Comparison of ENCODE assay signal across 35 cellular contexts in the genomic region with DNA sequence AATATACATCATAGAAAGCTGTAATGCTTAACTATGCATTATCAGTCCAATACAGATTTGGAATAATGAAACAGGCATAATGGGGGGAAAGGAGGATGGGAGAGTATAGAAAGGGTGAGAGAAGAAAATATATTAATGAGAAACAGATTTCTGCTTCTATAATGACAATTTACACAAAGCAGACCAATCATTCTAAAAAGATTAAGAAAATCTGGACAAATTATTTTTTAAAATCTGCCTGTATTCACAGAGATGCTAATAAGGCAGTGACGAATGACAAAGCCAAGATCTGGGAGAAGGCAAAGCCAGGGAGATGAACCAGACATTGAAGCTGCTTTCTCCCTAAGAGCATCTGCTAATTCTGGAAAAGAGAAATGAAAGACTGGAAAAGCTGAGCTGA.
"Had no signal": no experiment of that assay in that cellular context is flagged by ENCODE, and none has a peak within 500 bp of the region (broad histone marks: within the 10 kb centered on the region; RNA-seq: fewer than 3 reads in every experiment).

No MANE protein-coding gene starts in this region.

- H3K4me3 Mint-ChIP-seq: activated B cell treated with CpG ODN at 0.5 μM for 24 hours; activated CD4-positive, alpha-beta memory T cell treated with anti-CD3 and anti-CD28 coated beads for 36 hours; activated CD4-positive, alpha-beta T cell treated with anti-CD3 and anti-CD28 coated beads, Interleukin-2, amount 10 ng/mL, durations not matched to agents 24 days and 14 days; activated CD8-positive, alpha-beta T cell treated with anti-CD3 and anti-CD28 coated beads for 36 hours; activated naive CD4-positive, alpha-beta T cell treated with anti-CD3 and anti-CD28 coated beads for 36 hours; activated naive CD8-positive, alpha-beta T cell treated with anti-CD3 and anti-CD28 coated beads for 36 hours; activated T-cell treated with anti-CD3 and anti-CD28 coated beads, Interleukin-2, amount 50 U/mL, for 4 hours; activated T-cell treated with anti-CD3 and anti-CD28 coated beads, Interleukin-2, amount 50 U/mL, for 72 hours; activated T-helper 1 cell treated with anti-CD3 and anti-CD28 coated beads, Interleukin-12 subunit alpha, Interleukin-12 subunit beta, Interleukin-2, Interleukin-4 antibody, amounts not matched to agents 30 ng/mL and 10 ng/mL and 1 ng/mL, durations not matched to agents 14 hours and 24 hours and 36 hours; activated T-helper 17 cell treated with anti-CD3 and anti-CD28 coated beads, Interleukin-2, amount 50 U/mL, for 72 hours; T-helper 1 cell treated with Interleukin-12 subunit alpha and Interleukin-12 subunit beta and Interleukin-4 antibody, amounts not matched to agents 30 μg/mL and 1 μg/mL, for 36 hours; T-helper 2 cell treated with Interferon-gamma antibody and Interleukin-4, amounts not matched to agents 5 μg/mL and 100 μg/mL, for 36 hours had no signal

- DNase-seq: activated B cell treated with CpG ODN at 0.5 μM for 24 hours; activated CD4-positive, alpha-beta memory T cell treated with anti-CD3 and anti-CD28 coated beads for 36 hours; activated CD4-positive, alpha-beta T cell treated with anti-CD3 and anti-CD28 coated beads for 4 hours; activated CD4-positive, alpha-beta T cell treated with anti-CD3 and anti-CD28 coated beads, Interleukin-2, amount 10 ng/mL, durations not matched to agents 24 days and 14 days; activated CD4-positive, alpha-beta T cell treated with anti-CD3 and anti-CD28 coated beads, Interleukin-2, amount 50 U/mL, for 1 hour; activated CD4-positive, alpha-beta T cell treated with anti-CD3 and anti-CD28 coated beads, Interleukin-2, amount 50 U/mL, for 4 hours; activated CD4-positive, CD25-positive, alpha-beta regulatory T cell treated with anti-CD3 and anti-CD28 coated beads, Interleukin-2, amount 50 U/mL, for 72 hours; activated CD8-positive, alpha-beta memory T cell treated with anti-CD3 and anti-CD28 coated beads, Interleukin-2, amount 50 U/mL, for 4 hours; activated CD8-positive, alpha-beta T cell treated with anti-CD3 and anti-CD28 coated beads for 36 hours; activated effector memory CD4-positive, alpha-beta T cell treated with anti-CD3 and anti-CD28 coated beads, Interleukin-2, amount 50 U/mL, for 16 hours; activated gamma-delta T cell treated with Interleukin-2 at 50 U/mL for 16 hours; activated naive CD4-positive, alpha-beta T cell; activated naive CD4-positive, alpha-beta T cell treated with anti-CD3 and anti-CD28 coated beads for 36 hours; activated naive CD4-positive, alpha-beta T cell treated with anti-CD3 and anti-CD28 coated beads, Interleukin-2, amount 50 U/mL, for 16 hours; activated naive CD8-positive, alpha-beta T cell treated with anti-CD3 and anti-CD28 coated beads for 36 hours; activated T-cell treated with anti-CD3 and anti-CD28 coated beads for 4 hours; activated T-cell treated with anti-CD3 and anti-CD28 coated beads, Interleukin-2, amount 50 U/mL, for 1 hour; activated T-cell treated with anti-CD3 and anti-CD28 coated beads, Interleukin-2, amount 50 U/mL, for 4 hours; activated T-cell treated with anti-CD3 and anti-CD28 coated beads, Interleukin-2, amount 50 U/mL, for 72 hours; adrenal gland; amniotic stem cell; aorta; body of pancreas; brain microvascular endothelial cell; central memory CD4-positive, alpha-beta T cell; T-helper 1 cell; T-helper 2 cell; T-helper 9 cell had no signal

- H3K36me3 ChIP-seq: adrenal gland, brain microvascular endothelial cell, breast epithelium had no signal

- H3K4me1 Mint-ChIP-seq: activated B cell treated with CpG ODN at 0.5 μM for 24 hours; activated CD4-positive, alpha-beta T cell treated with anti-CD3 and anti-CD28 coated beads, Interleukin-2, amount 10 ng/mL, durations not matched to agents 24 days and 14 days; activated naive CD8-positive, alpha-beta T cell treated with anti-CD3 and anti-CD28 coated beads for 36 hours; activated T-helper 17 cell treated with anti-CD3 and anti-CD28 coated beads, Interleukin-2, amount 50 U/mL, for 72 hours had no signal

- ATAC-seq: activated CD8-positive, alpha-beta T cell treated with anti-CD3 and anti-CD28 coated beads for 36 hours; activated naive CD4-positive, alpha-beta T cell treated with anti-CD3 and anti-CD28 coated beads, Interleukin-2, amount 50 U/mL, for 72 hours; activated T-cell treated with anti-CD3 and anti-CD28 coated beads, Interleukin-2, amount 50 U/mL, for 4 hours; activated T-cell treated with anti-CD3 and anti-CD28 coated beads, Interleukin-2, amount 50 U/mL, for 72 hours; activated T-helper 17 cell treated with anti-CD3 and anti-CD28 coated beads, Interleukin-2, amount 50 U/mL, for 72 hours; body of pancreas had no signal

- H3K27ac ChIP-seq: adrenal gland, body of pancreas, brain microvascular endothelial cell, breast epithelium, VCaP had no signal

- H3K4me1 ChIP-seq: body of pancreas, breast epithelium had no signal

- H3K36me3 Mint-ChIP-seq: activated CD4-positive, alpha-beta memory T cell treated with anti-CD3 and anti-CD28 coated beads for 36 hours; activated naive CD4-positive, alpha-beta T cell treated with anti-CD3 and anti-CD28 coated beads, Interleukin-2, amount 50 U/mL, for 72 hours; activated naive CD8-positive, alpha-beta T cell treated with anti-CD3 and anti-CD28 coated beads for 36 hours had no signal

- H3K4me3 ChIP-seq: adrenal gland, body of pancreas, breast epithelium had no signal

- H3K9me3 ChIP-seq: adrenal gland, body of pancreas, breast epithelium had no signal

- H3K27me3 Mint-ChIP-seq: activated B cell treated with CpG ODN at 0.5 μM for 24 hours; activated CD4-positive, alpha-beta memory T cell treated with anti-CD3 and anti-CD28 coated beads for 36 hours; activated CD4-positive, alpha-beta T cell treated with anti-CD3 and anti-CD28 coated beads, Interleukin-2, amount 10 ng/mL, durations not matched to agents 24 days and 14 days; activated CD8-positive, alpha-beta T cell treated with anti-CD3 and anti-CD28 coated beads for 36 hours; activated naive CD8-positive, alpha-beta T cell treated with anti-CD3 and anti-CD28 coated beads for 36 hours; activated T-helper 17 cell treated with anti-CD3 and anti-CD28 coated beads, Interleukin-2, amount 50 U/mL, for 72 hours had no signal

- H3K27me3 ChIP-seq: adrenal gland, body of pancreas, brain microvascular endothelial cell, breast epithelium had no signal

- H3K27ac Mint-ChIP-seq: activated B cell treated with CpG ODN at 0.5 μM for 24 hours; activated CD4-positive, alpha-beta memory T cell treated with anti-CD3 and anti-CD28 coated beads for 36 hours; activated CD4-positive, alpha-beta T cell treated with anti-CD3 and anti-CD28 coated beads, Interleukin-2, amount 10 ng/mL, durations not matched to agents 24 days and 14 days; activated CD8-positive, alpha-beta T cell treated with anti-CD3 and anti-CD28 coated beads for 36 hours; activated naive CD4-positive, alpha-beta T cell treated with anti-CD3 and anti-CD28 coated beads for 36 hours; activated naive CD4-positive, alpha-beta T cell treated with anti-CD3 and anti-CD28 coated beads, Interleukin-2, amount 50 U/mL, for 72 hours; activated naive CD8-positive, alpha-beta T cell treated with anti-CD3 and anti-CD28 coated beads for 36 hours; activated T-cell treated with anti-CD3 and anti-CD28 coated beads, Interleukin-2, amount 50 U/mL, for 72 hours; activated T-helper 1 cell treated with anti-CD3 and anti-CD28 coated beads, Interleukin-12 subunit alpha, Interleukin-12 subunit beta, Interleukin-2, Interleukin-4 antibody, amounts not matched to agents 30 ng/mL and 10 ng/mL and 1 ng/mL, durations not matched to agents 14 hours and 24 hours and 36 hours; activated T-helper 17 cell treated with anti-CD3 and anti-CD28 coated beads, Interleukin-2, amount 50 U/mL, for 72 hours; T-helper 1 cell treated with Interleukin-12 subunit alpha and Interleukin-12 subunit beta and Interleukin-4 antibody, amounts not matched to agents 30 μg/mL and 1 μg/mL, for 36 hours; T-helper 2 cell treated with Interferon-gamma antibody and Interleukin-4, amounts not matched to agents 5 μg/mL and 100 μg/mL, for 36 hours had no signal

- H3K9me3 Mint-ChIP-seq: activated B cell treated with CpG ODN at 0.5 μM for 24 hours; activated CD4-positive, alpha-beta memory T cell treated with anti-CD3 and anti-CD28 coated beads for 36 hours; activated CD4-positive, alpha-beta T cell treated with anti-CD3 and anti-CD28 coated beads, Interleukin-2, amount 10 ng/mL, durations not matched to agents 24 days and 14 days; activated CD8-positive, alpha-beta T cell treated with anti-CD3 and anti-CD28 coated beads for 36 hours; activated naive CD4-positive, alpha-beta T cell treated with anti-CD3 and anti-CD28 coated beads for 36 hours; activated naive CD4-positive, alpha-beta T cell treated with anti-CD3 and anti-CD28 coated beads, Interleukin-2, amount 50 U/mL, for 72 hours; activated naive CD8-positive, alpha-beta T cell treated with anti-CD3 and anti-CD28 coated beads for 36 hours; activated T-cell treated with anti-CD3 and anti-CD28 coated beads, Interleukin-2, amount 50 U/mL, for 4 hours; activated T-cell treated with anti-CD3 and anti-CD28 coated beads, Interleukin-2, amount 50 U/mL, for 72 hours; activated T-helper 1 cell treated with anti-CD3 and anti-CD28 coated beads, Interleukin-12 subunit alpha, Interleukin-12 subunit beta, Interleukin-2, Interleukin-4 antibody, amounts not matched to agents 30 ng/mL and 10 ng/mL and 1 ng/mL, durations not matched to agents 14 hours and 24 hours and 36 hours; activated T-helper 17 cell treated with anti-CD3 and anti-CD28 coated beads, Interleukin-2, amount 50 U/mL, for 72 hours; T-helper 1 cell treated with Interleukin-12 subunit alpha and Interleukin-12 subunit beta and Interleukin-4 antibody, amounts not matched to agents 30 μg/mL and 1 μg/mL, for 36 hours; T-helper 2 cell treated with Interferon-gamma antibody and Interleukin-4, amounts not matched to agents 5 μg/mL and 100 μg/mL, for 36 hours had no signal
